In genomic region chr17:70338946-70339354, GRCh38 we compare ENCODE assay signal across 23 cellular contexts.
"Had no signal": no experiment of that assay in that cellular context is flagged by ENCODE, and none has a peak within 500 bp of the region (broad histone marks: within the 10 kb centered on the region; RNA-seq: fewer than 3 reads in every experiment).

No MANE protein-coding gene starts in this region.

- DNase-seq: MV-4-11, NCI-H1048, NCI-H1105, NCI-H1417, NCI-H1436 treated with DMSO at 0.1 percent for 48 hours, NCI-H1694, NCI-H187 treated with DMSO at 0.1 percent for 48 hours, NCI-H2029 treated with DMSO at 0.1 percent for 48 hours, NCI-H2171 treated with DMSO at 0.1 percent for 48 hours, NCI-H345, NCI-H524, NCI-H526 treated with DMSO at 0.1 percent for 48 hours, NCI-H748 treated with DMSO at 0.1 percent for 48 hours, Right ventricle myocardium superior, RPMI8226, SIG-M5 had no signal

- FAIRE-seq: HTR-8/SVneo, K562, RCC 7860 had no signal

- H3K9ac ChIP-seq: KMS-11 had no signal

- H3K4me3 ChIP-seq: K562, SJSA1, SK-N-MC had no signal

- H3K4me2 ChIP-seq: KMS-11 had no signal

- H3K27ac ChIP-seq: HL-60, KMS-11, SJSA1, SK-N-MC had no signal

- H3K9me3 ChIP-seq: SJSA1 had no signal

- ATAC-seq: K562 had no signal

- H3K4me1 ChIP-seq: SJSA1 had no signal

- H3K27me3 ChIP-seq: SJSA1 had no signal

- H3K36me3 ChIP-seq: SJSA1 had no signal
